In the genomic region with DNA sequence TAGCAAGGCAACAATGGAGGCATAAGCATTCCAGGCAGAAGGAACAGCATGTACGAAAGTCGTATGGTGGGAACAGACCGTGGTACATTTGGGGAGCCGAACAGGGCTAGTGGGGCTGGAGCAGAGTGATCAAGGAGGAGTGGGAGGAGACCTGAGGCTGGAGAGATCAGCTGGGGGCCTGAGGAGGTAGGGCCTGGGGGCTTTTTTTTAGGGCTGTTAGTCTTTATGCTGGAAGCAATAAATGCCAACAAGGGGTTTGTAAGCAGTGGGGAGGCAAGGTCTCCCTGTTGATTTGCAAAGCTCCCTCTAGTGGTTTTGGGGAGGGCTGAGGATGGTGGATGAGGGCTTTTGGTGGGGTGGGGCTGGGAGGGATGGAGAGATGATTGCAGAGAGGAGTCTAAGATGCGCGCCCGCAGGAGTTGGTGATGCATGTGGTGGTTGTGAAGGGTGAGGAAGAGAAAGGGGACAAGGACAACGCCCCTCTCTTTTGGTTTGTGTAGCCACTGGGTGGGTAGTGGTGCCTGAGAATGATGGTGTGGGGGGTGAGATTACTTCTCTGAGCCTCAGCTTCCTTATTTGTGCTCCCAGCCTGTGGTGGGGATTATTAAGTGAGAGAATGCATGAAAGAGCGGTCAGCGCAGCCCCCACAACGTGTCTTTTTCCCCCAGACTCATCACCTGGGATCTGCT, we compare ENCODE assay signal across 8 cellular contexts.
DNase-seq lines count a peak whose midpoint lies in the region; ATAC-seq, FAIRE-seq and TF ChIP-seq lines count a peak whose summit lies in the region.

No MANE protein-coding gene starts in this region.

- peak; percentile 45 for TF ChIP-seq CTCF in GM10248 (IDR thresholded peaks at IDR 0.05; ENCODE audit: control extremely low read depth, extremely low read depth, low read depth, missing control alignments)
- TF ChIP-seq CTCF in foreskin keratinocyte (conservative IDR thresholded peaks at IDR 0.05) = peak; percentile 52
- no peak for TF ChIP-seq CTCF in omental fat pad (IDR thresholded peaks at IDR 0.05)
- TF ChIP-seq CTCF in gastrocnemius medialis (IDR thresholded peaks at IDR 0.05 in 4 of 5, conservative IDR thresholded peaks at IDR 0.05 in 1 of 5) = no peak

- CTCF ChIA-PET in GM10248 (lab: Yijun Ruan, JAX) = interaction anchor here (0.8 to 2.5 kb wide), 18 partner anchors 10 to 243 kb away, joined by 3 to 15 read pairs (median 3); no protein-coding TSS in a partner anchor

- no peak overlapping the region for H3K27ac ChIP-seq in foreskin keratinocyte
- H3K27ac ChIP-seq in gastrocnemius medialis = no peak overlapping the region

- H3K4me1 ChIP-seq in foreskin keratinocyte (peaks cover 21% of the 10 kb centered on the region), gastrocnemius medialis (no peaks in the 10 kb centered on the region)

- no peaks in the 10 kb centered on the region for H3K9me3 ChIP-seq in gastrocnemius medialis

- TF ChIP-seq POLR2A in gastrocnemius medialis (IDR thresholded peaks at IDR 0.05) = no peak

- ATAC-seq in foreskin keratinocyte (peak; percentile 26), omental fat pad (ENCODE audit: low FRiP score) (no peak), gastrocnemius medialis (no peak)

- DNase-seq in GM10248 (ENCODE audit: extremely low spot score) (peak; percentile 75), Kasumi-1 (lab: John Stamatoyannopoulos, UW) (peak; percentile 8 to 37), foreskin keratinocyte (no peak), urothelium cell line (ENCODE audit: low spot score) (peak; percentile 72), omental fat pad (ENCODE audit: low spot score) (no peak), medulla oblongata (ENCODE audit: extremely low spot score) (no peak), gastrocnemius medialis (no peak)
- peak; percentile 15 to 25 for DNase-seq in activated CD4-positive, alpha-beta T cell treated with anti-CD3 and anti-CD28 coated beads for 4 hours

- no peak overlapping the region for H3K4me3 ChIP-seq in gastrocnemius medialis

- POLR2A ChIA-PET in GM10248 (lab: Yijun Ruan, JAX) = no interaction called here

- H3K27me3 ChIP-seq in foreskin keratinocyte (peaks cover 3% of the 10 kb centered on the region), gastrocnemius medialis (peaks cover 0 to 5% (median 3%) of the 10 kb centered on the region in 3 donors)

- in situ Hi-C loops in gastrocnemius medialis (cut with MboI; ENCODE audit: low sequenced_read_pairs in 4 of 4) = no loop called here

- intact Hi-C loops in gastrocnemius medialis (cut with DNase I; ENCODE audit: low total_unique reads) = no loop called here

- H3K36me3 ChIP-seq in gastrocnemius medialis = no peaks in the 10 kb centered on the region

- FAIRE-seq in urothelium cell line (lab: Jason Lieb, UNC) = no peak

Comparison
In these comparisons a context has a peak if more than half of its experiments do, and no peak if none do; other contexts are left out.
1. DNase-seq: peak in GM10248 (single experiment), Kasumi-1 (2 of 2), activated CD4-positive, alpha-beta T cell treated with anti-CD3 and anti-CD28 coated beads for 4 hours (2 of 2) and urothelium cell line (single experiment); none in foreskin keratinocyte (0 of 2), omental fat pad (single experiment), medulla oblongata (single experiment) and gastrocnemius medialis (0 of 2).
2. CTCF ChIP-seq: peak in GM10248 (single experiment) and foreskin keratinocyte (single experiment); none in omental fat pad (0 of 3) and gastrocnemius medialis (0 of 5).